1 cellular context compared by ENCODE assay signal in the genomic region with DNA sequence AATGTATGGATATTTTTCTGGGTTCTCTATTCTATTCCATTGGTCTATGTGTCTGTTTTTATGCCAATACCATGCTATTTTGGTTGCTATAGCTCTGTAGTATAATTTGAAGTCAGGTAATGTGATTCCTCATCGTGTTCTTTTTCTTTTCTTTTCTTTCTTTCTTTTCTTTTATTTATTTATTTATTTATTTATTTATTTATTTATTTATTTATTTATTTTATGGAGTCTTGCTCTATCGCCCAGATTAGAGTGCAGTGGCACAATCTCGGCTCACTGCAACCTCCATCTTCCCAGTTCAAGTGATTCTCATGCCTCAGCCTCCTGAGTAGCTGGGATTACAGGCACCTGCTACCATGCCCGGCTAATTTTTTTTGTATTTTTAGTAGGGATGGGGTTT.
TF ChIP-seq lines count a peak whose summit lies in the region.

No MANE protein-coding gene starts in this region.

TF ChIP-seq in HEK293, 187 proteins besides CTCF, POLR2A, EP300 and RAD21 (continued from another document):
- TF ChIP-seq, protein P1, sequence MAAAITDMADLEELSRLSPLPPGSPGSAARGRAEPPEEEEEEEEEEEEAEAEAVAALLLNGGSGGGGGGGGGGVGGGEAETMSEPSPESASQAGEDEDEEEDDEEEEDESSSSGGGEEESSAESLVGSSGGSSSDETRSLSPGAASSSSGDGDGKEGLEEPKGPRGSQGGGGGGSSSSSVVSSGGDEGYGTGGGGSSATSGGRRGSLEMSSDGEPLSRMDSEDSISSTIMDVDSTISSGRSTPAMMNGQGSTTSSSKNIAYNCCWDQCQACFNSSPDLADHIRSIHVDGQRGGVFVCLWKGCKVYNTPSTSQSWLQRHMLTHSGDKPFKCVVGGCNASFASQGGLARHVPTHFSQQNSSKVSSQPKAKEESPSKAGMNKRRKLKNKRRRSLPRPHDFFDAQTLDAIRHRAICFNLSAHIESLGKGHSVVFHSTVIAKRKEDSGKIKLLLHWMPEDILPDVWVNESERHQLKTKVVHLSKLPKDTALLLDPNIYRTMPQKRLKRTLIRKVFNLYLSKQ (tag by site-specific recombination; IDR thresholded peaks at IDR 0.05; ENCODE audit: borderline replicate concordance): peak; percentile 32; the same call in 1 of the 2 replicates
- 0 out of 2 replicates have a peak, but pooled peaks have one; percentile 89 for TF ChIP-seq ZNF354C (tag by site-specific recombination; IDR thresholded peaks at IDR 0.05; ENCODE audit: borderline replicate concordance, low read depth)
- peak; percentile 83; the same call in 1 of the 2 replicates for TF ChIP-seq ZNF433 (tag by site-specific recombination; IDR thresholded peaks at IDR 0.05; ENCODE audit: low read depth)
- peak; percentile 60 for TF ChIP-seq ZNF529 (tag by site-specific recombination; IDR thresholded peaks at IDR 0.05; ENCODE audit: insufficient replicate concordance)
- TF ChIP-seq ZNF558 (tag by site-specific recombination; IDR thresholded peaks at IDR 0.05): peak; percentile 36; the same call in 1 of the 2 replicates
- 0 out of 2 replicates have a peak, but pooled peaks have one; percentile 54 for TF ChIP-seq ZNF266 (tag by site-specific recombination; IDR thresholded peaks at IDR 0.05; ENCODE audit: low read depth)
- TF ChIP-seq GLI2 (tag by site-specific recombination; IDR thresholded peaks at IDR 0.05; ENCODE audit: borderline replicate concordance, low read depth): peak; percentile 13; the same call in 1 of the 2 replicates
- TF ChIP-seq ZNF623 (tag by site-specific recombination; IDR thresholded peaks at IDR 0.05): peak; percentile 68
- 0 out of 2 replicates have a peak, but pooled peaks have one; percentile 47 for TF ChIP-seq ZNF791 (tag by site-specific recombination; IDR thresholded peaks at IDR 0.05)
- 0 out of 2 replicates have a peak, but pooled peaks have one; percentile 27 for TF ChIP-seq ZNF292 (tag by site-specific recombination; IDR thresholded peaks at IDR 0.05; ENCODE audit: borderline replicate concordance, low read depth)
- TF ChIP-seq, protein P2, sequence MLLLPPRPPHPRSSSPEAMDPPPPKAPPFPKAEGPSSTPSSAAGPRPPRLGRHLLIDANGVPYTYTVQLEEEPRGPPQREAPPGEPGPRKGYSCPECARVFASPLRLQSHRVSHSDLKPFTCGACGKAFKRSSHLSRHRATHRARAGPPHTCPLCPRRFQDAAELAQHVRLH (tag by site-specific recombination; IDR thresholded peaks at IDR 0.05): peak; percentile 62; the same call in 1 of the 2 replicates
- 0 out of 2 replicates have a peak, but pooled peaks have one; percentile 37 for TF ChIP-seq ZNF138 (tag by site-specific recombination; IDR thresholded peaks at IDR 0.05; ENCODE audit: borderline replicate concordance)
- TF ChIP-seq ZNF629 (tag by site-specific recombination; IDR thresholded peaks at IDR 0.05): peak; percentile 46
- TF ChIP-seq ZNF654 (tag by site-specific recombination; IDR thresholded peaks at IDR 0.05; ENCODE audit: low read depth): peak; percentile 30
- TF ChIP-seq ZNF202 (tag by site-specific recombination; IDR thresholded peaks at IDR 0.05; ENCODE audit: borderline replicate concordance): peak; percentile 84
- peak; percentile 95 for TF ChIP-seq ZNF555 (tag by site-specific recombination; conservative IDR thresholded peaks at IDR 0.05)
- TF ChIP-seq ZNF510 (tag by site-specific recombination; IDR thresholded peaks at IDR 0.05; ENCODE audit: insufficient replicate concordance): peak; percentile 74
- TF ChIP-seq GFI1B (tag by site-specific recombination; IDR thresholded peaks at IDR 0.05): 0 out of 2 replicates have a peak, but pooled peaks have one; percentile 17
